22 cellular contexts compared by ENCODE assay signal in genomic region chr7:70635633-70636032, GRCh38.
"Had no signal": no experiment of that assay in that cellular context is flagged by ENCODE, and none has a peak within 500 bp of the region (broad histone marks: within the 10 kb centered on the region; RNA-seq: fewer than 3 reads in every experiment).

No MANE protein-coding gene starts in this region.

- H3K4me3 Mint-ChIP-seq: immature natural killer cell; natural killer cell treated with Interleukin-12 subunit alpha and Interleukin-12 subunit beta and Interleukin-15 and Interleukin-18, amount 100 ng/mL, for 72 hours; neural progenitor cell had no signal

- H3K27ac ChIP-seq: epithelial cell of prostate, esophagus muscularis mucosa, left ventricle myocardium inferior, neural progenitor cell, ovary, testis, tibial nerve, upper lobe of right lung, vagina had no signal

- H3K36me3 Mint-ChIP-seq: immature natural killer cell; natural killer cell treated with Interleukin-12 subunit alpha and Interleukin-12 subunit beta and Interleukin-15 and Interleukin-18, amount 100 ng/mL, for 72 hours had no signal

- H3K4me3 ChIP-seq: esophagus muscularis mucosa, left ventricle myocardium inferior, lung, neural progenitor cell, ovary, smooth muscle cell, testis, tibial nerve, upper lobe of right lung, vagina had no signal

- DNase-seq: effector memory CD4-positive, alpha-beta T cell; foreskin fibroblast; left ventricle myocardium inferior; mesenchymal stem cell; midbrain; nucleus accumbens; ovary; right cardiac atrium; stimulated activated CD4-positive, alpha-beta T cell treated with anti-CD3 and anti-CD28 coated beads, Interleukin-2, amount 100 ng/mL, for 48 hours; stimulated activated naive CD4-positive, alpha-beta T cell treated with Interleukin-2 at 50 U/mL for 16 hours; testis; upper lobe of right lung had no signal

- H3K36me3 ChIP-seq: esophagus muscularis mucosa, left ventricle myocardium inferior, neural progenitor cell, ovary, tibial nerve, upper lobe of right lung, vagina had no signal

- H3K27ac Mint-ChIP-seq: natural killer cell treated with Interleukin-12 subunit alpha and Interleukin-12 subunit beta and Interleukin-15 and Interleukin-18, amount 100 ng/mL, for 72 hours; neural progenitor cell had no signal

- H3K9me3 ChIP-seq: esophagus muscularis mucosa, left ventricle myocardium inferior, ovary, testis, tibial nerve, upper lobe of right lung, vagina had no signal

- ATAC-seq: natural killer cell treated with Interleukin-12 subunit alpha and Interleukin-12 subunit beta and Interleukin-15 and Interleukin-18, amount 100 ng/mL, for 72 hours; right cardiac atrium; upper lobe of right lung had no signal

- H3K4me2 ChIP-seq: neural progenitor cell, smooth muscle cell had no signal

- FAIRE-seq: keratinocyte had no signal

- H3K9ac ChIP-seq: neural progenitor cell had no signal

- H3K9me3 Mint-ChIP-seq: immature natural killer cell; natural killer cell treated with Interleukin-12 subunit alpha and Interleukin-12 subunit beta and Interleukin-15 and Interleukin-18, amount 100 ng/mL, for 72 hours had no signal

- H3K4me1 ChIP-seq: left ventricle myocardium inferior, testis, upper lobe of right lung, vagina had no signal

- H2AFZ ChIP-seq: neural progenitor cell had no signal

- H3K27me3 ChIP-seq: esophagus muscularis mucosa, neural progenitor cell, ovary, testis, tibial nerve, upper lobe of right lung, vagina had no signal
